Comparison of ENCODE assay signal across 18 cellular contexts in the genomic region with DNA sequence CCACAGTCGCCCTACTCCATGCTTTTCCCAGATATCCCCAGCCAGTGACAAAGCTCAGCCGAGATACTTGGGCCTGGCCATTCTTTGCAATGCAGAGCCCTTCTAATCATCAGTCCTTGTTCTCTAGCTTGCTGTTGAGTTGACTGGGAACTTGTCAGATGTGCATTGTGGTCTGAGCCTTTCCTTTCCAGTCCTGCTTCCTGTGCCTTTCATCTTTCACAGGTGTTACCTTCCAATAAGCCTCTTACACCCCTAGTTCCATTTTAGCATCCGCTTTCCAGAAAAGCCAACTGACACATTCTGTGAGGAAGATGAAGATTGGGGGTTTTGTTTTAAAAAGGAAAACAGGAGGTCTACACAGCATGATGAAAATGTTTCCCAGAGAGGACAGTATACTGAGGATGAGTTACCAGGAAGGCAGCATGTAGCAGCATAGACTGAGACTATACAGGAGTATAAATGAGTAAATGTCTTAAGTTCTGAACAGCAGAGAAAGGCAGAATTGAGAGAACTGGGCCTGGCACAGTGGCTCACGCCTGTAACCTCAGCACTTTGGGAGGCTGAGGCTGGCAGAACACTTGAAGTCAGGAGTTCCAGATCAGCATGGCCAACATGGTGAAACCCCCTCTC. TPM values are rescaled to one million over a fixed set of nuclear protein-coding genes. Genes with fewer than 3 reads are reported as not detected.
DNase-seq lines count a peak whose midpoint lies in the region; ATAC-seq and TF ChIP-seq lines count a peak whose summit lies in the region.
"Had no signal": no experiment of that assay in that cellular context is flagged by ENCODE, and none has a peak within 500 bp of the region (broad histone marks: within the 10 kb centered on the region; RNA-seq: fewer than 3 reads in every experiment).

No MANE protein-coding gene starts in this region.

- H3K36me3 ChIP-seq in thymus (ENCODE audit: control insufficient read depth, insufficient read depth) (no peaks in the 10 kb centered on the region), endodermal cell (ENCODE audit: control insufficient read depth, insufficient read depth, low read length) (no peaks in the 10 kb centered on the region)
- H3K36me3 ChIP-seq: suprapubic skin had no signal

- ATAC-seq in T-cell (replicated peaks in 1 of 4) (peak; percentile 65 to 75 (median 74)), HG03469 (IDR thresholded peaks at IDR 0.05; ENCODE audit: unreplicated experiment) (no peak), HG02970 (IDR thresholded peaks at IDR 0.05; ENCODE audit: low FRiP score, unreplicated experiment) (no peak)
- peak; percentile 69 for ATAC-seq in effector memory CD8-positive, alpha-beta T cell (replicated peaks)

- H3K36me3 Mint-ChIP-seq in activated naive CD4-positive, alpha-beta T cell treated with anti-CD3 and anti-CD28 coated beads, Interleukin-2, amount 50 U/mL, for 24 hours: peaks cover 7% of the 10 kb centered on the region
- peaks cover 8% of the 10 kb centered on the region for H3K36me3 Mint-ChIP-seq in T-cell
- H3K36me3 Mint-ChIP-seq in effector memory CD8-positive, alpha-beta T cell (ENCODE audit: insufficient read depth): peaks cover 10% of the 10 kb centered on the region
- H3K36me3 Mint-ChIP-seq in endodermal cell (ENCODE audit: low read depth): no peaks in the 10 kb centered on the region

- peak overlapping the region; percentile 61 for H3K4me3 Mint-ChIP-seq in activated naive CD4-positive, alpha-beta T cell treated with anti-CD3 and anti-CD28 coated beads, Interleukin-2, amount 50 U/mL, for 24 hours
- peak overlapping the region; percentile 17 to 55 (median 52) for H3K4me3 Mint-ChIP-seq in T-cell
- peak overlapping the region; percentile 45 to 52 for H3K4me3 Mint-ChIP-seq in effector memory CD8-positive, alpha-beta T cell
- H3K4me3 Mint-ChIP-seq in endodermal cell: no peak overlapping the region

- no peaks in the 10 kb centered on the region for H3K9me3 Mint-ChIP-seq in activated naive CD4-positive, alpha-beta T cell treated with anti-CD3 and anti-CD28 coated beads, Interleukin-2, amount 50 U/mL, for 24 hours
- H3K9me3 Mint-ChIP-seq in T-cell: no peaks in the 10 kb centered on the region
- no peaks in the 10 kb centered on the region for H3K9me3 Mint-ChIP-seq in effector memory CD8-positive, alpha-beta T cell
- H3K9me3 Mint-ChIP-seq in endodermal cell: no peaks in the 10 kb centered on the region

- H3K27me3 ChIP-seq in thymus (ENCODE audit: control insufficient read depth, insufficient read depth) (no peaks in the 10 kb centered on the region), endodermal cell (ENCODE audit: control insufficient read depth, insufficient read depth, low read length, poor library complexity, severe bottlenecking) (peaks cover 31% of the 10 kb centered on the region)
- H3K27me3 ChIP-seq: suprapubic skin had no signal

- H3K4me3 ChIP-seq in thymus (ENCODE audit: low read length) (no peak overlapping the region), endodermal cell (ENCODE audit: low read length) (no peak overlapping the region)
- H3K4me3 ChIP-seq: skin epidermis, suprapubic skin had no signal

- no peaks in the 10 kb centered on the region for H3K27me3 Mint-ChIP-seq in activated naive CD4-positive, alpha-beta T cell treated with anti-CD3 and anti-CD28 coated beads, Interleukin-2, amount 50 U/mL, for 24 hours
- H3K27me3 Mint-ChIP-seq in T-cell (no peaks in the 10 kb centered on the region), endodermal cell (ENCODE audit: insufficient read depth) (peaks cover 21% of the 10 kb centered on the region)
- no peaks in the 10 kb centered on the region for H3K27me3 Mint-ChIP-seq in effector memory CD8-positive, alpha-beta T cell

- POLR2A ChIA-PET in T-cell (lab: Charles Lee): interaction anchor here (0.5 to 1.0 kb wide), 4 partner anchors 19 to 139 kb away, joined by 3 to 5 read pairs (median 3); no protein-coding TSS in a partner anchor

- H3K27ac ChIP-seq in thymus (ENCODE audit: low read depth) (peak overlapping the region; percentile 80), endodermal cell (ENCODE audit: low read depth, low read length) (no peak overlapping the region)
- H3K27ac ChIP-seq: RWPE1, skin epidermis, suprapubic skin had no signal

- no peak for DNase-seq in activated naive CD4-positive, alpha-beta T cell treated with anti-CD3 and anti-CD28 coated beads, Interleukin-2, amount 50 U/mL, for 16 hours
- peak in 9 of 34 experiments; percentile 3 to 31 (median 14) for DNase-seq in T-cell
- no peak for DNase-seq in effector memory CD8-positive, alpha-beta T cell
- no peak for DNase-seq in endodermal cell
- DNase-seq: amniotic stem cell, DMS53, HCEC 1CT, head of caudate nucleus, kidney, NCI-H1930, NCI-H774 had no signal

- WGBS in thymus: 27% methylated on average over 4 of the region's 4 CpGs
- 96 to 100% methylated on average over 2 to 4 of the region's 4 CpGs for WGBS in endodermal cell (ENCODE audit: insufficient coverage in 1 of 2, insufficient read length in 1 of 2), 2 experiments

- peaks cover 79% of the 10 kb centered on the region for H3K4me1 Mint-ChIP-seq in activated naive CD4-positive, alpha-beta T cell treated with anti-CD3 and anti-CD28 coated beads, Interleukin-2, amount 50 U/mL, for 24 hours
- H3K4me1 Mint-ChIP-seq in T-cell (peaks cover 67 to 73% (median 68%) of the 10 kb centered on the region in 3 donors), endodermal cell (peaks cover 4% of the 10 kb centered on the region)
- peaks cover 29 to 36% of the 10 kb centered on the region in 2 donors for H3K4me1 Mint-ChIP-seq in effector memory CD8-positive, alpha-beta T cell (ENCODE audit: low read depth in 2 of 2)

- no peak overlapping the region for H3K9ac ChIP-seq in endodermal cell (ENCODE audit: extremely low read depth, low read length, poor library complexity, severe bottlenecking)

- peaks cover 33% of the 10 kb centered on the region for H3K4me1 ChIP-seq in thymus (ENCODE audit: control insufficient read depth, insufficient read depth, low read length)
- H3K4me1 ChIP-seq in endodermal cell (ENCODE audit: control insufficient read depth, insufficient read depth, low read length): no peaks in the 10 kb centered on the region

- no peaks in the 10 kb centered on the region for H3K9me3 ChIP-seq in thymus (ENCODE audit: control insufficient read depth)
- no peaks in the 10 kb centered on the region for H3K9me3 ChIP-seq in endodermal cell (ENCODE audit: control insufficient read depth, low read length)
- H3K9me3 ChIP-seq: suprapubic skin had no signal

- no peak for TF ChIP-seq CTCF in endodermal cell (conservative IDR thresholded peaks at IDR 0.05)

- peak overlapping the region; percentile 86 for H3K27ac Mint-ChIP-seq in activated naive CD4-positive, alpha-beta T cell treated with anti-CD3 and anti-CD28 coated beads, Interleukin-2, amount 50 U/mL, for 24 hours
- H3K27ac Mint-ChIP-seq in T-cell (peak overlapping the region; percentile 79 to 88), endodermal cell (no peak overlapping the region)
- peak overlapping the region in 1 of 2 donors; percentile 78 for H3K27ac Mint-ChIP-seq in effector memory CD8-positive, alpha-beta T cell

- CTCF ChIA-PET in T-cell (lab: Charles Lee): interaction anchor here in 1 of 2 donors (0.6 to 1.4 kb wide), 5 partner anchors 17 to 145 kb away, joined by 3 to 4 read pairs (median 3); no protein-coding TSS in a partner anchor

RNA-seq across cellular contexts. Expression of gene CEP85L, which starts 5.5 kb away (rescaled TPM):
- total RNA-seq in T-cell: 100 to 1,000 TPM in 1 of 5 donors, 10 to 100 TPM in 4; 49.7 to 101 (median 53.5) TPM
- 24.6 TPM for polyA plus RNA-seq in thymus
- total RNA-seq in endodermal cell: 10 to 100 TPM in 1 of 2 donors, 1 to 10 TPM in 1; 6.7 to 10.2 TPM
- polyA plus RNA-seq in endodermal cell (2013, experiment 1 of 2): 6.0 TPM
- polyA plus RNA-seq in endodermal cell (2013, experiment 2 of 2): 6.8 TPM

Comparison
In these comparisons a context has a peak if more than half of its experiments do, and no peak if none do; other contexts are left out.
1. ATAC-seq: peak in T-cell (4 of 4) and effector memory CD8-positive, alpha-beta T cell (single experiment); none in HG03469 (single experiment) and HG02970 (single experiment).
2. RNA of gene CEP85L, which starts 5.5 kb away (total RNA-seq): 49.7 to 101 TPM in T-cell; 6.7 to 10.2 TPM in endodermal cell; every median in the first group is over 4 times any median in the second.